Comparison of ENCODE assay signal across 1 cellular context in the genomic region with DNA sequence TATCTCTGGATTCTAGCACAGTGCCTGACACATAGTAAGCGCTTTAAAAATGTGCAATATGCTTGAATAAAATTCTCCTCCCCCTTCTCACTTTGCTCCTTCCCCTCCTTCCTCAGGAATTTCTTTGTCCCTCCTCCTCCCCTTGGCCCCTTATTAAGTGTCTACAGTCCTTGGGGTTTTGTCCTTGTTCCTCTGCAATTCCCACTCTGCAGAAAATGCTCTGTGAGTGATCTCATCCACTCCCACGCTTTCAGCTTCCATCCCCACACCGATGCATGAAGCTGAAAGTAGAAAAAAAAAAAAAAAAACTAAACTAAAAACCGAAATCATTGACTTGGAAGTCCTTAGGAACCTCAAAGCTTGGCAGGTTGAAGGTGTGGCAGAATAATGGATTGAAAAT.
TF ChIP-seq lines count a peak whose summit lies in the region.

No MANE protein-coding gene starts in this region.

TF ChIP-seq in HEK293, 187 proteins besides CTCF, POLR2A, EP300 and RAD21 (continued from another document):
- TF ChIP-seq, protein P1, sequence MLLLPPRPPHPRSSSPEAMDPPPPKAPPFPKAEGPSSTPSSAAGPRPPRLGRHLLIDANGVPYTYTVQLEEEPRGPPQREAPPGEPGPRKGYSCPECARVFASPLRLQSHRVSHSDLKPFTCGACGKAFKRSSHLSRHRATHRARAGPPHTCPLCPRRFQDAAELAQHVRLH (tag by site-specific recombination; IDR thresholded peaks at IDR 0.05), result no peak
